In genomic region chr2:10043906-10044601, GRCh38 we compare ENCODE assay signal across 8 cellular contexts. TPM values are rescaled to one million over a fixed set of nuclear protein-coding genes. Genes with fewer than 3 reads are reported as not detected.
A peak's percentile ranks its signal among the peaks of the same experiment; 100 is the strongest.
DNase-seq lines count a peak whose midpoint lies in the region; ATAC-seq and TF ChIP-seq lines count a peak whose summit lies in the region.

No MANE protein-coding gene starts in this region.

- peaks cover 3% of the 10 kb centered on the region for H3K36me3 Mint-ChIP-seq in activated CD8-positive, alpha-beta memory T cell treated with anti-CD3 and anti-CD28 coated beads, Interleukin-2, amount 10 ng/mL, durations not matched to agents 7 days and 5 days
- peaks cover 13% of the 10 kb centered on the region for H3K36me3 Mint-ChIP-seq in memory B cell

- POLR2A ChIA-PET in AG04449 (lab: Yijun Ruan, JAX) = no interaction called here

- peak overlapping the region; percentile 79 for H3K27ac Mint-ChIP-seq in activated CD8-positive, alpha-beta memory T cell treated with anti-CD3 and anti-CD28 coated beads, Interleukin-2, amount 10 ng/mL, durations not matched to agents 7 days and 5 days
- peak overlapping the region; percentile 92 for H3K27ac Mint-ChIP-seq in memory B cell

- H3K9me3 Mint-ChIP-seq in activated CD8-positive, alpha-beta memory T cell treated with anti-CD3 and anti-CD28 coated beads, Interleukin-2, amount 10 ng/mL, durations not matched to agents 7 days and 5 days (ENCODE audit: low read depth) = no peaks in the 10 kb centered on the region
- no peaks in the 10 kb centered on the region for H3K9me3 Mint-ChIP-seq in memory B cell

- H3K4me3 Mint-ChIP-seq in activated CD8-positive, alpha-beta memory T cell treated with anti-CD3 and anti-CD28 coated beads, Interleukin-2, amount 10 ng/mL, durations not matched to agents 7 days and 5 days = peak overlapping the region; percentile 68
- H3K4me3 Mint-ChIP-seq in memory B cell = peak overlapping the region; percentile 86

- peak; percentile 40 for ATAC-seq in GM19025 (IDR thresholded peaks at IDR 0.05; ENCODE audit: low read depth, unreplicated experiment)
- ATAC-seq in HG03354 (IDR thresholded peaks at IDR 0.05; ENCODE audit: poor library complexity, severe bottlenecking, unreplicated experiment) = peak; percentile 55
- ATAC-seq in activated CD8-positive, alpha-beta memory T cell treated with anti-CD3 and anti-CD28 coated beads, Interleukin-2, amount 10 ng/mL, durations not matched to agents 7 days and 5 days = peak; percentile 73
- ATAC-seq in memory B cell (ENCODE audit: low read depth) = peak; percentile 60

- peak overlapping the region; percentile 64 for H3K4me3 ChIP-seq in AG04449 (ENCODE audit: low read depth, low read length)

- TF ChIP-seq CTCF in AG04449 (IDR thresholded peaks at IDR 0.05; ENCODE audit: insufficient read depth, low read length, missing control alignments) = no peak

- peaks cover 13% of the 10 kb centered on the region for H3K4me1 Mint-ChIP-seq in activated CD8-positive, alpha-beta memory T cell treated with anti-CD3 and anti-CD28 coated beads, Interleukin-2, amount 10 ng/mL, durations not matched to agents 7 days and 5 days
- peaks cover 26% of the 10 kb centered on the region for H3K4me1 Mint-ChIP-seq in memory B cell

- DNase-seq in AG04449 (ENCODE audit: low read depth, low spot score) (no peak), NCI-H748 treated with DMSO at 0.1 percent for 48 hours (lab: John Stamatoyannopoulos, UW) (peak; percentile 83), memory B cell (ENCODE audit: low spot score in 2 of 2) (peak; percentile 95)
- DNase-seq in activated CD8-positive, alpha-beta memory T cell treated with anti-CD3 and anti-CD28 coated beads, Interleukin-2, amount 10 ng/mL, durations not matched to agents 7 days and 5 days = peak; percentile 96
- peak; percentile 88 for DNase-seq in effector CD8-positive, alpha-beta T cell (lab: John Stamatoyannopoulos, UW)
- DNase-seq in stimulated activated CD4-positive, alpha-beta T cell treated with anti-CD3 and anti-CD28 coated beads, TNF-alpha, amount 100 ng/mL, for 24 hours (ENCODE audit: low read depth in 3 of 3) = peak; percentile 76 to 98 (median 94)

- CTCF ChIA-PET in AG04449 (lab: Yijun Ruan, JAX) = interaction anchor here (1.1 to 12.4 kb wide), 5 partner anchors 9 to 274 kb away, joined by 3 to 293 read pairs (median 18); no protein-coding TSS in a partner anchor
- CTCF ChIA-PET in activated CD8-positive, alpha-beta memory T cell treated with anti-CD3 and anti-CD28 coated beads, Interleukin-2, amount 10 ng/mL, durations not matched to agents 7 days and 5 days (lab: Charles Lee) = interaction anchor here (0.6 to 10.3 kb wide), 9 partner anchors 13 to 244 kb away, joined by 3 to 169 read pairs (median 7); partner anchors contain the start of gene TAF1B

- peaks cover 21% of the 10 kb centered on the region for H3K27me3 Mint-ChIP-seq in activated CD8-positive, alpha-beta memory T cell treated with anti-CD3 and anti-CD28 coated beads, Interleukin-2, amount 10 ng/mL, durations not matched to agents 7 days and 5 days
- H3K27me3 Mint-ChIP-seq in memory B cell = no peaks in the 10 kb centered on the region

RNA-seq across cellular contexts. Expression of gene KLF11, which starts 0.7 kb away (rescaled TPM):
- total RNA-seq in activated CD8-positive, alpha-beta memory T cell treated with anti-CD3 and anti-CD28 coated beads, Interleukin-2, amount 10 ng/mL, durations not matched to agents 7 days and 5 days = 10 to 100 TPM; 10.4 to 11.0 TPM

RNA-seq across cellular contexts. Expression of gene CYS1, which starts 36.2 kb away (rescaled TPM):
- under 1 TPM in 1 of 2 experiments, not detected in 1; 0.75 TPM for total RNA-seq in activated CD8-positive, alpha-beta memory T cell treated with anti-CD3 and anti-CD28 coated beads, Interleukin-2, amount 10 ng/mL, durations not matched to agents 7 days and 5 days
